ENCODE assay signal across 1 cellular context in the genomic region with DNA sequence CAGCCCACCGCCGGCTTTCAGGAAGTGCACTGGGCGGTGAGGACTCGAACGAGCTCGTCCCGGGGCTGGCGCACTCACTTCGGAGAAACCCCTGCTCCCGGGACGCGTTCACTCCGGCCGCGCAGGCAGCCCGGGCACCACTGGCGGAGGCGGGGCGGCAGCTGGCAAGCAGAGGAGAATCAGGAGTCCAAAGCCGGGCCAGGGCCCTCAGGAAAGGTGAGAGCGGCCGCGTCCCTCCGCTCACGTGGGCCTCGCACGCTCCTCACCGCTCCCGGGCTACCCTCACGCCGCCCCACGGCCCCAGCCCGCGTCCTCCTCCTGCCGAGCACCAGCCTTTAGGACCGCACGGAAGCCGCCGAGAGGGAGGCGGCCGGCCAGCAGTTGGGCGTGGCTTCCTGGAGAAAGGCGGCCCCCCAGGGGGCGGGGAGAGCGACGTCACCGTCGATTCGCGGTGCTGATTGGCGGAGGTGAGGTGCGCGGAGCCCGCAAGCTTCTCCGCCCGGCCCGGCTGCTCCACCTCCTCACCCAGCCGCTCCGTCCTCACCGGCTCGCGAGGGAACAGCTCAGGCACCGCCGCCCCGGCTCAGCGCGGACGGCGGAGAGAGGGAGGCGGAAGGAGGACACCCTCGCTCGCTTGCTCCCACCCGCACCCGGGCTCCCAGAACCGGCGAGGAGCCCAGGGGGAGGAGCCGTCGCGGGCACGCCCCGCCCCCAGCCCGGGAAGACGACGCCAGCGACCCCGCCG.
TF ChIP-seq lines count a peak whose summit lies in the region.

A gene (plus strand): TSS at position 516 of the 745 bp plus-strand sequence. CDS start 400 bp downstream, outside the sequence.

TF ChIP-seq in HepG2, 621 proteins besides CTCF, POLR2A, EP300 and RAD21 (continued from another document and continues in another):
- peak; percentile 93 for TF ChIP-seq ZFP90 (CRISPR knock-in tag; IDR thresholded peaks at IDR 0.05; ENCODE audit: borderline replicate concordance)
- TF ChIP-seq ZNF317 (CRISPR knock-in tag; IDR thresholded peaks at IDR 0.05): peak; percentile 82
- TF ChIP-seq FIP1L1 (IDR thresholded peaks at IDR 0.05; ENCODE audit: borderline replicate concordance, insufficient read depth, low read depth, low read length): peak; percentile 66; the same call in 1 of the 2 replicates
- TF ChIP-seq, protein P1, sequence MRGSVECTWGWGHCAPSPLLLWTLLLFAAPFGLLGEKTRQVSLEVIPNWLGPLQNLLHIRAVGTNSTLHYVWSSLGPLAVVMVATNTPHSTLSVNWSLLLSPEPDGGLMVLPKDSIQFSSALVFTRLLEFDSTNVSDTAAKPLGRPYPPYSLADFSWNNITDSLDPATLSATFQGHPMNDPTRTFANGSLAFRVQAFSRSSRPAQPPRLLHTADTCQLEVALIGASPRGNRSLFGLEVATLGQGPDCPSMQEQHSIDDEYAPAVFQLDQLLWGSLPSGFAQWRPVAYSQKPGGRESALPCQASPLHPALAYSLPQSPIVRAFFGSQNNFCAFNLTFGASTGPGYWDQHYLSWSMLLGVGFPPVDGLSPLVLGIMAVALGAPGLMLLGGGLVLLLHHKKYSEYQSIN (CRISPR knock-in tag; IDR thresholded peaks at IDR 0.05; ENCODE audit: borderline replicate concordance): no peak
- TF ChIP-seq, protein P2, sequence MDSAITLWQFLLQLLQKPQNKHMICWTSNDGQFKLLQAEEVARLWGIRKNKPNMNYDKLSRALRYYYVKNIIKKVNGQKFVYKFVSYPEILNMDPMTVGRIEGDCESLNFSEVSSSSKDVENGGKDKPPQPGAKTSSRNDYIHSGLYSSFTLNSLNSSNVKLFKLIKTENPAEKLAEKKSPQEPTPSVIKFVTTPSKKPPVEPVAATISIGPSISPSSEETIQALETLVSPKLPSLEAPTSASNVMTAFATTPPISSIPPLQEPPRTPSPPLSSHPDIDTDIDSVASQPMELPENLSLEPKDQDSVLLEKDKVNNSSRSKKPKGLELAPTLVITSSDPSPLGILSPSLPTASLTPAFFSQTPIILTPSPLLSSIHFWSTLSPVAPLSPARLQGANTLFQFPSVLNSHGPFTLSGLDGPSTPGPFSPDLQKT (CRISPR knock-in tag; IDR thresholded peaks at IDR 0.05; ENCODE audit: borderline replicate concordance): no peak
- peak; percentile 93 for TF ChIP-seq HOXA5 (CRISPR knock-in tag; IDR thresholded peaks at IDR 0.05)
- TF ChIP-seq MATR3 (CRISPR knock-in tag; IDR thresholded peaks at IDR 0.05): no peak
- TF ChIP-seq, protein P3, sequence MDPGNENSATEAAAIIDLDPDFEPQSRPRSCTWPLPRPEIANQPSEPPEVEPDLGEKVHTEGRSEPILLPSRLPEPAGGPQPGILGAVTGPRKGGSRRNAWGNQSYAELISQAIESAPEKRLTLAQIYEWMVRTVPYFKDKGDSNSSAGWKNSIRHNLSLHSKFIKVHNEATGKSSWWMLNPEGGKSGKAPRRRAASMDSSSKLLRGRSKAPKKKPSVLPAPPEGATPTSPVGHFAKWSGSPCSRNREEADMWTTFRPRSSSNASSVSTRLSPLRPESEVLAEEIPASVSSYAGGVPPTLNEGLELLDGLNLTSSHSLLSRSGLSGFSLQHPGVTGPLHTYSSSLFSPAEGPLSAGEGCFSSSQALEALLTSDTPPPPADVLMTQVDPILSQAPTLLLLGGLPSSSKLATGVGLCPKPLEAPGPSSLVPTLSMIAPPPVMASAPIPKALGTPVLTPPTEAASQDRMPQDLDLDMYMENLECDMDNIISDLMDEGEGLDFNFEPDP (CRISPR knock-in tag; conservative IDR thresholded peaks at IDR 0.05): no peak
- peak; percentile 95 for TF ChIP-seq ASH2L (IDR thresholded peaks at IDR 0.05; ENCODE audit: insufficient read length, low read depth, low read length)
- peak; percentile 74; the same call in 1 of the 2 replicates for TF ChIP-seq MED1 (CRISPR knock-in tag; IDR thresholded peaks at IDR 0.05)
- TF ChIP-seq, protein P4, sequence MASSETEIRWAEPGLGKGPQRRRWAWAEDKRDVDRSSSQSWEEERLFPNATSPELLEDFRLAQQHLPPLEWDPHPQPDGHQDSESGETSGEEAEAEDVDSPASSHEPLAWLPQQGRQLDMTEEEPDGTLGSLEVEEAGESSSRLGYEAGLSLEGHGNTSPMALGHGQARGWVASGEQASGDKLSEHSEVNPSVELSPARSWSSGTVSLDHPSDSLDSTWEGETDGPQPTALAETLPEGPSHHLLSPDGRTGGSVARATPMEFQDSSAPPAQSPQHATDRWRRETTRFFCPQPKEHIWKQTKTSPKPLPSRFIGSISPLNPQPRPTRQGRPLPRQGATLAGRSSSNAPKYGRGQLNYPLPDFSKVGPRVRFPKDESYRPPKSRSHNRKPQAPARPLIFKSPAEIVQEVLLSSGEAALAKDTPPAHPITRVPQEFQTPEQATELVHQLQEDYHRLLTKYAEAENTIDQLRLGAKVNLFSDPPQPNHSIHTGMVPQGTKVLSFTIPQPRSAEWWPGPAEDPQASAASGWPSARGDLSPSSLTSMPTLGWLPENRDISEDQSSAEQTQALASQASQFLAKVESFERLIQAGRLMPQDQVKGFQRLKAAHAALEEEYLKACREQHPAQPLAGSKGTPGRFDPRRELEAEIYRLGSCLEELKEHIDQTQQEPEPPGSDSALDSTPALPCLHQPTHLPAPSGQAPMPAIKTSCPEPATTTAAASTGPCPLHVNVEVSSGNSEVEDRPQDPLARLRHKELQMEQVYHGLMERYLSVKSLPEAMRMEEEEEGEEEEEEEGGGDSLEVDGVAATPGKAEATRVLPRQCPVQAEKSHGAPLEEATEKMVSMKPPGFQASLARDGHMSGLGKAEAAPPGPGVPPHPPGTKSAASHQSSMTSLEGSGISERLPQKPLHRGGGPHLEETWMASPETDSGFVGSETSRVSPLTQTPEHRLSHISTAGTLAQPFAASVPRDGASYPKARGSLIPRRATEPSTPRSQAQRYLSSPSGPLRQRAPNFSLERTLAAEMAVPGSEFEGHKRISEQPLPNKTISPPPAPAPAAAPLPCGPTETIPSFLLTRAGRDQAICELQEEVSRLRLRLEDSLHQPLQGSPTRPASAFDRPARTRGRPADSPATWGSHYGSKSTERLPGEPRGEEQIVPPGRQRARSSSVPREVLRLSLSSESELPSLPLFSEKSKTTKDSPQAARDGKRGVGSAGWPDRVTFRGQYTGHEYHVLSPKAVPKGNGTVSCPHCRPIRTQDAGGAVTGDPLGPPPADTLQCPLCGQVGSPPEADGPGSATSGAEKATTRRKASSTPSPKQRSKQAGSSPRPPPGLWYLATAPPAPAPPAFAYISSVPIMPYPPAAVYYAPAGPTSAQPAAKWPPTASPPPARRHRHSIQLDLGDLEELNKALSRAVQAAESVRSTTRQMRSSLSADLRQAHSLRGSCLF (CRISPR knock-in tag; IDR thresholded peaks at IDR 0.05; ENCODE audit: borderline replicate concordance): no peak
- peak; percentile 83 for TF ChIP-seq KAT8 (CRISPR knock-in tag; IDR thresholded peaks at IDR 0.05)
- TF ChIP-seq, protein P5, sequence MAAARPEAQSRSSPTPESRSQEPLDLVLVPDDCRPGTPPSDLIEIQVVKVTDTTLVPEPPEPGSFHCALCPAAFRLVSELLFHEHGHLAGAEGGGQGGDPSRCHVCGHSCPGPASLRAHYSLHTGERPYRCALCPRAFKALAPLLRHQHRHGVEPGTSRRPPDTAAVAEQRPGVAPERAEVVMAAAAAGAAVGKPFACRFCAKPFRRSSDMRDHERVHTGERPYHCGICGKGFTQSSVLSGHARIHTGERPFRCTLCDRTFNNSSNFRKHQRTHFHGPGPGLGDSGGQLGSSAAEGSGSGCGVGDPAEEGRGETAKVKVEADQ (CRISPR knock-in tag; IDR thresholded peaks at IDR 0.05; ENCODE audit: borderline replicate concordance): peak; percentile 94; the same call in 1 of the 2 replicates
- TF ChIP-seq, protein P6, sequence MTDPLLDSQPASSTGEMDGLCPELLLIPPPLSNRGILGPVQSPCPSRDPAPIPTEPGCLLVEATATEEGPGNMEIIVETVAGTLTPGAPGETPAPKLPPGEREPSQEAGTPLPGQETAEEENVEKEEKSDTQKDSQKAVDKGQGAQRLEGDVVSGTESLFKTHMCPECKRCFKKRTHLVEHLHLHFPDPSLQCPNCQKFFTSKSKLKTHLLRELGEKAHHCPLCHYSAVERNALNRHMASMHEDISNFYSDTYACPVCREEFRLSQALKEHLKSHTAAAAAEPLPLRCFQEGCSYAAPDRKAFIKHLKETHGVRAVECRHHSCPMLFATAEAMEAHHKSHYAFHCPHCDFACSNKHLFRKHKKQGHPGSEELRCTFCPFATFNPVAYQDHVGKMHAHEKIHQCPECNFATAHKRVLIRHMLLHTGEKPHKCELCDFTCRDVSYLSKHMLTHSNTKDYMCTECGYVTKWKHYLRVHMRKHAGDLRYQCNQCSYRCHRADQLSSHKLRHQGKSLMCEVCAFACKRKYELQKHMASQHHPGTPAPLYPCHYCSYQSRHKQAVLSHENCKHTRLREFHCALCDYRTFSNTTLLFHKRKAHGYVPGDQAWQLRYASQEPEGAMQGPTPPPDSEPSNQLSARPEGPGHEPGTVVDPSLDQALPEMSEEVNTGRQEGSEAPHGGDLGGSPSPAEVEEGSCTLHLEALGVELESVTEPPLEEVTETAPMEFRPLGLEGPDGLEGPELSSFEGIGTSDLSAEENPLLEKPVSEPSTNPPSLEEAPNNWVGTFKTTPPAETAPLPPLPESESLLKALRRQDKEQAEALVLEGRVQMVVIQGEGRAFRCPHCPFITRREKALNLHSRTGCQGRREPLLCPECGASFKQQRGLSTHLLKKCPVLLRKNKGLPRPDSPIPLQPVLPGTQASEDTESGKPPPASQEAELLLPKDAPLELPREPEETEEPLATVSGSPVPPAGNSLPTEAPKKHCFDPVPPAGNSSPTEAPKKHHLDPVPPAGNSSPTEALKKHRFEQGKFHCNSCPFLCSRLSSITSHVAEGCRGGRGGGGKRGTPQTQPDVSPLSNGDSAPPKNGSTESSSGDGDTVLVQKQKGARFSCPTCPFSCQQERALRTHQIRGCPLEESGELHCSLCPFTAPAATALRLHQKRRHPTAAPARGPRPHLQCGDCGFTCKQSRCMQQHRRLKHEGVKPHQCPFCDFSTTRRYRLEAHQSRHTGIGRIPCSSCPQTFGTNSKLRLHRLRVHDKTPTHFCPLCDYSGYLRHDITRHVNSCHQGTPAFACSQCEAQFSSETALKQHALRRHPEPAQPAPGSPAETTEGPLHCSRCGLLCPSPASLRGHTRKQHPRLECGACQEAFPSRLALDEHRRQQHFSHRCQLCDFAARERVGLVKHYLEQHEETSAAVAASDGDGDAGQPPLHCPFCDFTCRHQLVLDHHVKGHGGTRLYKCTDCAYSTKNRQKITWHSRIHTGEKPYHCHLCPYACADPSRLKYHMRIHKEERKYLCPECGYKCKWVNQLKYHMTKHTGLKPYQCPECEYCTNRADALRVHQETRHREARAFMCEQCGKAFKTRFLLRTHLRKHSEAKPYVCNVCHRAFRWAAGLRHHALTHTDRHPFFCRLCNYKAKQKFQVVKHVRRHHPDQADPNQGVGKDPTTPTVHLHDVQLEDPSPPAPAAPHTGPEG (CRISPR knock-in tag; IDR thresholded peaks at IDR 0.05): no peak
- TF ChIP-seq, protein P7, sequence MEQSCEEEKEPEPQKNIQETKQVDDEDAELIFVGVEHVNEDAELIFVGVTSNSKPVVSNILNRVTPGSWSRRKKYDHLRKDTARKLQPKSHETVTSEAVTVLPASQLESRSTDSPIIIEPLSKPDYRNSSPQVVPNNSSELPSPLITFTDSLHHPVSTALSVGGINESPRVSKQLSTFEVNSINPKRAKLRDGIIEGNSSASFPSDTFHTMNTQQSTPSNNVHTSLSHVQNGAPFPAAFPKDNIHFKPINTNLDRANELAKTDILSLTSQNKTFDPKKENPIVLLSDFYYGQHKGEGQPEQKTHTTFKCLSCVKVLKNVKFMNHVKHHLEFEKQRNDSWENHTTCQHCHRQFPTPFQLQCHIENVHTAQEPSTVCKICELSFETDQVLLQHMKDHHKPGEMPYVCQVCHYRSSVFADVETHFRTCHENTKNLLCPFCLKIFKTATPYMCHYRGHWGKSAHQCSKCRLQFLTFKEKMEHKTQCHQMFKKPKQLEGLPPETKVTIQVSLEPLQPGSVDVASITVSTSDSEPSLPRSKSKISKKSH (CRISPR knock-in tag; IDR thresholded peaks at IDR 0.05; ENCODE audit: borderline replicate concordance): peak; percentile 95
- TF ChIP-seq ZNF709 (CRISPR knock-in tag; IDR thresholded peaks at IDR 0.05): peak; percentile 97
- TF ChIP-seq ZFP62 (CRISPR knock-in tag; IDR thresholded peaks at IDR 0.05): no peak
- peak; percentile 91 for TF ChIP-seq HDAC2 (CRISPR knock-in tag; IDR thresholded peaks at IDR 0.05)
- peak; percentile 95 for TF ChIP-seq ZSCAN21 (CRISPR knock-in tag; IDR thresholded peaks at IDR 0.05; ENCODE audit: borderline replicate concordance)
- TF ChIP-seq, protein P8, sequence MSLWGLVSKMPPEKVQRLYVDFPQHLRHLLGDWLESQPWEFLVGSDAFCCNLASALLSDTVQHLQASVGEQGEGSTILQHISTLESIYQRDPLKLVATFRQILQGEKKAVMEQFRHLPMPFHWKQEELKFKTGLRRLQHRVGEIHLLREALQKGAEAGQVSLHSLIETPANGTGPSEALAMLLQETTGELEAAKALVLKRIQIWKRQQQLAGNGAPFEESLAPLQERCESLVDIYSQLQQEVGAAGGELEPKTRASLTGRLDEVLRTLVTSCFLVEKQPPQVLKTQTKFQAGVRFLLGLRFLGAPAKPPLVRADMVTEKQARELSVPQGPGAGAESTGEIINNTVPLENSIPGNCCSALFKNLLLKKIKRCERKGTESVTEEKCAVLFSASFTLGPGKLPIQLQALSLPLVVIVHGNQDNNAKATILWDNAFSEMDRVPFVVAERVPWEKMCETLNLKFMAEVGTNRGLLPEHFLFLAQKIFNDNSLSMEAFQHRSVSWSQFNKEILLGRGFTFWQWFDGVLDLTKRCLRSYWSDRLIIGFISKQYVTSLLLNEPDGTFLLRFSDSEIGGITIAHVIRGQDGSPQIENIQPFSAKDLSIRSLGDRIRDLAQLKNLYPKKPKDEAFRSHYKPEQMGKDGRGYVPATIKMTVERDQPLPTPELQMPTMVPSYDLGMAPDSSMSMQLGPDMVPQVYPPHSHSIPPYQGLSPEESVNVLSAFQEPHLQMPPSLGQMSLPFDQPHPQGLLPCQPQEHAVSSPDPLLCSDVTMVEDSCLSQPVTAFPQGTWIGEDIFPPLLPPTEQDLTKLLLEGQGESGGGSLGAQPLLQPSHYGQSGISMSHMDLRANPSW (CRISPR knock-in tag; IDR thresholded peaks at IDR 0.05; ENCODE audit: borderline replicate concordance): no peak
- TF ChIP-seq, protein P9, sequence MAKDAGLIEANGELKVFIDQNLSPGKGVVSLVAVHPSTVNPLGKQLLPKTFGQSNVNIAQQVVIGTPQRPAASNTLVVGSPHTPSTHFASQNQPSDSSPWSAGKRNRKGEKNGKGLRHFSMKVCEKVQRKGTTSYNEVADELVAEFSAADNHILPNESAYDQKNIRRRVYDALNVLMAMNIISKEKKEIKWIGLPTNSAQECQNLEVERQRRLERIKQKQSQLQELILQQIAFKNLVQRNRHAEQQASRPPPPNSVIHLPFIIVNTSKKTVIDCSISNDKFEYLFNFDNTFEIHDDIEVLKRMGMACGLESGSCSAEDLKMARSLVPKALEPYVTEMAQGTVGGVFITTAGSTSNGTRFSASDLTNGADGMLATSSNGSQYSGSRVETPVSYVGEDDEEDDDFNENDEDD (CRISPR knock-in tag; IDR thresholded peaks at IDR 0.05; ENCODE audit: borderline replicate concordance): peak; percentile 78; the same call in 1 of the 2 replicates
- TF ChIP-seq, protein P10, sequence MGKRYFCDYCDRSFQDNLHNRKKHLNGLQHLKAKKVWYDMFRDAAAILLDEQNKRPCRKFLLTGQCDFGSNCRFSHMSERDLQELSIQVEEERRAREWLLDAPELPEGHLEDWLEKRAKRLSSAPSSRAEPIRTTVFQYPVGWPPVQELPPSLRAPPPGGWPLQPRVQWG (CRISPR knock-in tag; IDR thresholded peaks at IDR 0.05; ENCODE audit: borderline replicate concordance, low read depth): no peak
